9 cellular contexts compared by ENCODE assay signal in genomic region chr17:14303343-14304221, GRCh38. TPM values are rescaled to one million over a fixed set of nuclear protein-coding genes. Genes with fewer than 3 reads are reported as not detected.
DNase-seq lines count a peak whose midpoint lies in the region; ATAC-seq and TF ChIP-seq lines count a peak whose summit lies in the region.
"Had no signal": no experiment of that assay in that cellular context is flagged by ENCODE, and none has a peak within 500 bp of the region (broad histone marks: within the 10 kb centered on the region; RNA-seq: fewer than 3 reads in every experiment).

No MANE protein-coding gene starts in this region.

- H3K4me3 ChIP-seq in AG04449 (ENCODE audit: low read depth, low read length) (peak overlapping the region; percentile 98), mammary epithelial cell (replicated peaks in 1 of 3; ENCODE audit: insufficient read depth in 1 of 3, low read depth in 2 of 3, low read length in 3 of 3) (peak overlapping the region in 1 of 3 experiments; percentile 58), mucosa of rectum (ENCODE audit: low read length in 2 of 2) (peak overlapping the region; percentile 79 to 83)
- H3K4me3 ChIP-seq: SK-N-MC had no signal

- dilution Hi-C loops in mammary epithelial cell (cut with HindIII; ENCODE audit: low sequenced_read_pairs): no loop called here

- no peak overlapping the region for H2AFZ ChIP-seq in mammary epithelial cell (ENCODE audit: low read depth, low read length)

- H3K4me2 ChIP-seq in mammary epithelial cell (ENCODE audit: insufficient read depth, low read depth, low read length): peak overlapping the region; percentile 99

- H4K20me1 ChIP-seq in mammary epithelial cell (ENCODE audit: insufficient read depth, low read length): no peaks in the 10 kb centered on the region

- H3K27ac ChIP-seq in mammary epithelial cell (ENCODE audit: insufficient read depth, low read depth, low read length) (no peak overlapping the region), mucosa of rectum (ENCODE audit: low read depth in 2 of 2, low read length in 2 of 2) (peak overlapping the region; percentile 10 to 38)
- H3K27ac ChIP-seq: SK-N-MC had no signal

- ATAC-seq in HG02759 (IDR thresholded peaks at IDR 0.05; ENCODE audit: unreplicated experiment): no peak

- POLR2A ChIA-PET in AG04449 (lab: Yijun Ruan, JAX): interaction anchor here (0.5 to 1.1 kb wide), 2 partner anchors 234 to 245 kb away, joined by 3 read pairs; no protein-coding TSS in a partner anchor

- H3K36me3 ChIP-seq in mammary epithelial cell (ENCODE audit: insufficient read depth, low read length) (no peaks in the 10 kb centered on the region), mucosa of rectum (ENCODE audit: control insufficient read depth in 2 of 2, insufficient read depth in 2 of 2, low read length in 2 of 2) (no peaks in the 10 kb centered on the region)

- peaks cover 4% of the 10 kb centered on the region for H3K27me3 ChIP-seq in mammary epithelial cell (ENCODE audit: insufficient read depth, low read length)
- H3K27me3 ChIP-seq in mucosa of rectum (ENCODE audit: control insufficient read depth in 2 of 2, insufficient read depth in 2 of 2, low read length in 2 of 2): peaks cover 39 to 49% of the 10 kb centered on the region in 2 donors

- peaks cover 34% of the 10 kb centered on the region for H3K79me2 ChIP-seq in mammary epithelial cell (ENCODE audit: insufficient read depth, low read length)

- H3K4me1 ChIP-seq in mammary epithelial cell (ENCODE audit: insufficient read depth, low read length) (peaks cover 28% of the 10 kb centered on the region), mucosa of rectum (ENCODE audit: control insufficient read depth in 2 of 2, insufficient read depth in 2 of 2, low read length in 2 of 2) (peaks cover 28 to 30% of the 10 kb centered on the region in 2 donors)

- DNase-seq in AG04449 (ENCODE audit: low read depth, low spot score) (no peak), NCI-H69 (lab: John Stamatoyannopoulos, UW) (peak; percentile 36), mammary epithelial cell (no peak), SKM-1 treated with dmso at 0.1 percent for 144 hours (lab: John Stamatoyannopoulos, UW; ENCODE audit: unreplicated experiment) (no peak), NCI-H345 treated with DMSO at 0.1 percent for 48 hours (lab: John Stamatoyannopoulos, UW; ENCODE audit: unreplicated experiment) (no peak), SW480 (ENCODE audit: low spot score) (no peak)

- WGBS in mammary epithelial cell (ENCODE audit: low coverage, missing lambda C conversion rate): 73% methylated on average over 27 of the region's 56 CpGs

- H3K9ac ChIP-seq in mammary epithelial cell (ENCODE audit: insufficient read depth, low read length): no peak overlapping the region
- H3K9ac ChIP-seq in mucosa of rectum (ENCODE audit: low read depth in 1 of 2, low read length in 2 of 2): peak overlapping the region; percentile 29 to 47

- CTCF ChIA-PET in AG04449 (lab: Yijun Ruan, JAX): interaction anchor here (0.8 to 8.9 kb wide), 9 partner anchors 178 to 868 kb away, joined by 3 to 112 read pairs (median 4); partner anchors contain the start of gene HS3ST3A1
- CTCF ChIA-PET in mammary epithelial cell (lab: Charles Lee; ENCODE audit: low non-redundant PET): no interaction called here

- intact Hi-C loops in mammary epithelial cell (cut with micrococcal nuclease): loop anchor here (5.0 to 10.0 kb wide), 6 partner anchors 99 to 1286 kb away; partner anchors contain the start of gene ELAC2

- TF ChIP-seq CTCF in AG04449 (IDR thresholded peaks at IDR 0.05; ENCODE audit: insufficient read depth, low read length, missing control alignments) (no peak), mammary epithelial cell (conservative IDR thresholded peaks at IDR 0.05 in 1 of 2, IDR thresholded peaks at IDR 0.05 in 1 of 2; ENCODE audit: extremely low read depth in 1 of 2, insufficient read depth in 1 of 2, low read depth in 1 of 2, low read length in 2 of 2) (no peak)

- no peaks in the 10 kb centered on the region for H3K9me3 ChIP-seq in mammary epithelial cell (replicated peaks; ENCODE audit: insufficient read depth, low read length)
- no peaks in the 10 kb centered on the region for H3K9me3 ChIP-seq in mucosa of rectum (ENCODE audit: control insufficient read depth in 2 of 2, low read length in 2 of 2)

- BruUV-seq in mammary epithelial cell (replicated peaks; lab: Mats Ljungman, UMichigan): no TSS peak

- in situ Hi-C loops in mammary epithelial cell (cut with MboI; ENCODE audit: low sequenced_read_pairs in 2 of 2): loop anchor here (10.0 to 25.0 kb wide), 4 partner anchors 634 to 966 kb away; no protein-coding TSS in a partner anchor

RNA-seq across cellular contexts. Expression of gene HS3ST3B1, which starts 2.7 kb away (rescaled TPM):
- total RNA-seq in mammary epithelial cell: 10 to 100 TPM in 1 of 2 donors, 1 to 10 TPM in 1; 4.0 to 14.7 TPM
- polyA plus RNA-seq in mammary epithelial cell: 1.5 TPM
- 0.98 TPM for polyA minus RNA-seq in mammary epithelial cell
